In genomic region chr4:108443585-108443984, GRCh38 we compare ENCODE assay signal across 19 cellular contexts.
DNase-seq lines count a peak whose midpoint lies in the region; ATAC-seq and TF ChIP-seq lines count a peak whose summit lies in the region.
"Had no signal": no experiment of that assay in that cellular context is flagged by ENCODE, and none has a peak within 500 bp of the region (broad histone marks: within the 10 kb centered on the region; RNA-seq: fewer than 3 reads in every experiment).

No MANE protein-coding gene starts in this region.

- H3K27ac Mint-ChIP-seq in Caco-2 (ENCODE audit: unreplicated experiment) = peak overlapping the region; percentile 20
- no peak overlapping the region for H3K27ac Mint-ChIP-seq in T-helper 17 cell
- H3K27ac Mint-ChIP-seq: B cell; CD8-positive, alpha-beta memory T cell; GM23338; HFFc6; IgD-negative memory B cell had no signal

- H3K27ac ChIP-seq in upper lobe of left lung = no peak overlapping the region
- no peak overlapping the region for H3K27ac ChIP-seq in upper lobe of right lung
- H3K27ac ChIP-seq: BLaER1 treated with 17β-estradiol and CSF1 and Interleukin-3, amounts not matched to agents 10 nM and 100 nM had no signal

- H3K4me1 Mint-ChIP-seq in Caco-2 (ENCODE audit: low read depth, unreplicated experiment) (peaks cover 9% of the 10 kb centered on the region), T-helper 17 cell (peaks cover 10% of the 10 kb centered on the region)
- H3K4me1 Mint-ChIP-seq: B cell, GM23338, IgD-negative memory B cell had no signal

- no peak for TF ChIP-seq EP300 in upper lobe of left lung (IDR thresholded peaks at IDR 0.05)

- intact Hi-C loops in Caco-2 (cut with micrococcal nuclease; ENCODE audit: unreplicated experiment) (no loop called here), mucosa of descending colon (cut with DNase I, micrococcal nuclease) (no loop called here), upper lobe of right lung (cut with DNase I) (no loop called here)

- H3K9me3 ChIP-seq in Caco-2 (no peaks in the 10 kb centered on the region; the same call in 1 of the 2 replicates), T-helper 17 cell (ENCODE audit: control insufficient read depth, low read length, poor library complexity, severe bottlenecking) (no peaks in the 10 kb centered on the region), upper lobe of left lung (no peaks in the 10 kb centered on the region), mucosa of descending colon (no peaks in the 10 kb centered on the region), upper lobe of right lung (no peaks in the 10 kb centered on the region)

- POLR2A ChIA-PET in Caco-2 (lab: Charles Lee) = no interaction called here

- H3K9me3 Mint-ChIP-seq in Caco-2 (ENCODE audit: unreplicated experiment) = no peaks in the 10 kb centered on the region
- H3K9me3 Mint-ChIP-seq: HFFc6, IgD-negative memory B cell had no signal

- TF ChIP-seq CTCF in Caco-2 (IDR thresholded peaks at IDR 0.05; ENCODE audit: insufficient read depth in 1 of 2, low read depth in 1 of 2, low read length in 1 of 2, severe bottlenecking in 1 of 2, unreplicated experiment in 1 of 2) (no peak), upper lobe of left lung (IDR thresholded peaks at IDR 0.05) (no peak), mucosa of descending colon (IDR thresholded peaks at IDR 0.05) (no peak), upper lobe of right lung (IDR thresholded peaks at IDR 0.05) (no peak)

- H3K27me3 ChIP-seq in Caco-2 (replicated peaks; ENCODE audit: control insufficient read depth, insufficient read depth, low read length) (no peaks in the 10 kb centered on the region), upper lobe of left lung (no peaks in the 10 kb centered on the region), upper lobe of right lung (no peaks in the 10 kb centered on the region)
- H3K27me3 ChIP-seq: BLaER1 treated with 17β-estradiol and CSF1 and Interleukin-3, amounts not matched to agents 10 nM and 100 nM had no signal

- H3K27me3 Mint-ChIP-seq in Caco-2 (ENCODE audit: insufficient read depth, unreplicated experiment) (no peaks in the 10 kb centered on the region), T-helper 17 cell (no peaks in the 10 kb centered on the region)
- H3K27me3 Mint-ChIP-seq: B cell had no signal

- DNase-seq in Caco-2 (no peak), H4 (ENCODE audit: low spot score) (peak; percentile 56), T-helper 17 cell (no peak), myocyte (ENCODE audit: low read depth) (peak; percentile 91), upper lobe of left lung (no peak), mucosa of descending colon (no peak), upper lobe of right lung (no peak)
- DNase-seq: CD8-positive, alpha-beta memory T cell; COR-L47; GDM1; H7; HFFc6 had no signal

- no peak for TF ChIP-seq POLR2A in upper lobe of left lung (IDR thresholded peaks at IDR 0.05)

- H3K4me3 ChIP-seq in Caco-2 (ENCODE audit: low read depth, low read length) (no peak overlapping the region), upper lobe of left lung (no peak overlapping the region), mucosa of descending colon (no peak overlapping the region), upper lobe of right lung (no peak overlapping the region)
- H3K4me3 ChIP-seq: BLaER1 treated with 17β-estradiol and CSF1 and Interleukin-3, amounts not matched to agents 10 nM and 100 nM; GM23338 had no signal

- no peaks in the 10 kb centered on the region for H3K36me3 ChIP-seq in Caco-2 (ENCODE audit: control insufficient read depth, insufficient read depth, low read length)
- no peaks in the 10 kb centered on the region for H3K36me3 ChIP-seq in upper lobe of left lung
- H3K36me3 ChIP-seq in mucosa of descending colon (ENCODE audit: low read depth) = no peaks in the 10 kb centered on the region
- no peaks in the 10 kb centered on the region for H3K36me3 ChIP-seq in upper lobe of right lung

- H3K4me3 Mint-ChIP-seq in Caco-2 (ENCODE audit: unreplicated experiment) (no peak overlapping the region), T-helper 17 cell (peak overlapping the region; percentile 6)
- H3K4me3 Mint-ChIP-seq: B cell; CD8-positive, alpha-beta memory T cell; GM23338; HFFc6; IgD-negative memory B cell had no signal

- CTCF ChIA-PET in Caco-2 (lab: Charles Lee) = no interaction called here

- H3K36me3 Mint-ChIP-seq in Caco-2 (ENCODE audit: insufficient read depth, unreplicated experiment) = no peaks in the 10 kb centered on the region
- H3K36me3 Mint-ChIP-seq in T-helper 17 cell (ENCODE audit: low read depth) = no peaks in the 10 kb centered on the region

- H3K4me1 ChIP-seq in Caco-2 (peaks cover 31% of the 10 kb centered on the region), upper lobe of left lung (no peaks in the 10 kb centered on the region), mucosa of descending colon (ENCODE audit: low read depth) (no peaks in the 10 kb centered on the region), upper lobe of right lung (no peaks in the 10 kb centered on the region)

- no TSS peak for BruUV-seq in Caco-2 (replicated peaks; lab: Mats Ljungman, UMichigan)

- ATAC-seq in T-helper 17 cell (no peak), upper lobe of left lung (ENCODE audit: low FRiP score in 2 of 2) (no peak), mucosa of descending colon (no peak), HG03354 (IDR thresholded peaks at IDR 0.05; ENCODE audit: poor library complexity, severe bottlenecking, unreplicated experiment) (no peak), upper lobe of right lung (no peak)
- ATAC-seq: GM23338, HCT116, HepG2 had no signal

- WGBS in upper lobe of left lung, 2 donors = 87 to 91% methylated on average over 3 of the region's 3 CpGs

Comparison
In these comparisons a context has a peak if more than half of its experiments do, and no peak if none do; other contexts are left out.
1. DNase-seq: peak in H4 (single experiment) and myocyte (single experiment); none in Caco-2 (0 of 2), T-helper 17 cell (0 of 3), upper lobe of left lung (0 of 2), mucosa of descending colon (0 of 3) and upper lobe of right lung (single experiment).